Comparison of ENCODE assay signal across 18 cellular contexts in the genomic region with DNA sequence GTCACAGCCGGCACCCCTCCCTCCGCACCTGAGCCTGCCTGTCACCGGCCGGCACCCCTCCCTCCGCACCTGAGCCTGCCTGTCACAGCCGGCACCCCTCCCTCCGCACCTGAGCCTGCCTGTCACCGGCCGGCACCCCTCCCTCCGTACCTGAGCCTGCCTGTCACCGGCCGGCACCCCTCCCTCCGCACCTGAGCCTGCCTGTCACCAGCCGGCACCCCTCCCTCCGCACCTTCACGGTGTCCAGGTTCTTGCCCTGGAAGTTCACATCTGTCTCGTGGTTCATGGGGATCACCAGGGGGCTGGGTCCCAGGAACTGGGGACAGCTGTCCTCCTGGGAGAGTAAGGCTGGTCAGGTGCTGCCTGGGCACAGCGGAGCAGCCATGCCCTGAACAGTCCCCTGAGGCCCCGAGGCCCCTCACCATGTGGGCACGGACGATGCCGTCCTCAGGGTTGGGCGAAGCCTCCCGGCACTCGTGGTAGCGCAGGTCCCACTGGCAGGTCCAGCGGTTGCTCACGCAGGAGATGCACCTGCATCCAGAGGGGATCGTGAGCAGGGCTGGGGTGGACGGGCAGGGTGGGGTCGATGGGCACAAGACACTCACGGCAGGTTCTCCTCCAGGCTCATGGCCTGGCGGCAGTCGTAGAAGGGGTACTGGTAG.
"Had no signal": no experiment of that assay in that cellular context is flagged by ENCODE, and none has a peak within 500 bp of the region (broad histone marks: within the 10 kb centered on the region; RNA-seq: fewer than 3 reads in every experiment).

No MANE protein-coding gene starts in this region.

- H3K27me3 ChIP-seq: dorsolateral prefrontal cortex, hepatocyte, sigmoid colon had no signal

- H3K27ac ChIP-seq: hepatocyte, sigmoid colon had no signal

- ATAC-seq: left colon; left ventricle myocardium superior; mucosa of descending colon; natural killer cell treated with Interleukin-12 subunit alpha and Interleukin-12 subunit beta and Interleukin-15 and Interleukin-18, amount 100 ng/mL, for 72 hours; stimulated activated naive B cell treated with anti-CD40 and anti-IgM and Interleukin-4, amounts not matched to agents 10 μg/mL and 1 μg/mL and 100 μg/mL, for 72 hours; stimulated activated naive CD8-positive, alpha-beta T cell treated with anti-CD3 and anti-CD28 coated beads, Interleukin-15, amount 100 ng/mL, for 72 hours had no signal

- H3K9me3 ChIP-seq: mucosa of descending colon, sigmoid colon had no signal

- DNase-seq: cortex of kidney; dorsolateral prefrontal cortex; effector CD8-positive, alpha-beta T cell; foreskin melanocyte; head of caudate nucleus; left colon; left ventricle myocardium superior; mucosa of descending colon; posterior cingulate gyrus; sigmoid colon; stimulated activated CD4-positive, alpha-beta T cell treated with anti-CD3 and anti-CD28 coated beads, Interleukin-2, amount 100 ng/mL, for 24 hours; stimulated activated CD4-positive, alpha-beta T cell treated with anti-CD3 and anti-CD28 coated beads, Interleukin-4, amount 100 ng/mL, for 4 hours; stimulated activated naive B cell treated with anti-CD40 and anti-IgM and Interleukin-4, amounts not matched to agents 10 μg/mL and 1 μg/mL and 100 μg/mL, for 72 hours; stimulated activated naive CD8-positive, alpha-beta T cell treated with anti-CD3 and anti-CD28 coated beads, Interleukin-15, amount 100 ng/mL, for 72 hours; trophoblast cell had no signal

- H3K4me3 ChIP-seq: dorsolateral prefrontal cortex, hepatocyte, mucosa of descending colon, sigmoid colon, skin epidermis had no signal
